In the genomic region with DNA sequence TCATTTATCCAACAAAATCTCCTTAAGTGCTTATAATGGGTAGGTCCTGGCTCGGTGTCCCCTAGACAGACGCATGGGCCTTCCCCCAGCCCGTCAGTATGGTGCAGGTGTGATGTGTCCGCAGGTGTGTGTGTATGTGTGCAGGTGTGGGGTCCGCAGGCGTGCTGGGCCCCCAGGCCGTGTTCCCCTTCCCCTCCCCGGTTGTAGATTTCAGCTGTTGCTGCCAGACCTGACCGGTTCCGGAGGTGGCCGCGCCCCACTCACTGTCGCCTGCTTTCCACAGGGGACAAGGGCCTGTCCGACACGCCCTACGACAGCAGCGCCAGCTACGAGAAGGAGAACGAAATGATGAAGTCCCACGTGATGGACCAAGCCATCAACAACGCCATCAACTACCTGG, we compare ENCODE assay signal across 1 cellular context.
TF ChIP-seq lines count a peak whose summit lies in the region.

No MANE protein-coding gene starts in this region.

TF ChIP-seq in IMR-90, 13 proteins besides CTCF, POLR2A, EP300 and RAD21:
- TF ChIP-seq CHD1 (IDR thresholded peaks at IDR 0.05; ENCODE audit: low read depth, low read length) (no peak), BHLHE40 (IDR thresholded peaks at IDR 0.05; ENCODE audit: low read depth, low read length) (no peak), RCOR1 (IDR thresholded peaks at IDR 0.05; ENCODE audit: insufficient replicate concordance, low read length) (no peak), MXI1 (IDR thresholded peaks at IDR 0.05; ENCODE audit: borderline replicate concordance, low read depth, low read length) (no peak), SMC3 (IDR thresholded peaks at IDR 0.05; ENCODE audit: low read depth, low read length) (no peak), FOS (IDR thresholded peaks at IDR 0.05; ENCODE audit: low read depth, low read length) (no peak), MAFK (IDR thresholded peaks at IDR 0.05; ENCODE audit: low read depth, low read length) (no peak)
- TF ChIP-seq, protein P1, sequence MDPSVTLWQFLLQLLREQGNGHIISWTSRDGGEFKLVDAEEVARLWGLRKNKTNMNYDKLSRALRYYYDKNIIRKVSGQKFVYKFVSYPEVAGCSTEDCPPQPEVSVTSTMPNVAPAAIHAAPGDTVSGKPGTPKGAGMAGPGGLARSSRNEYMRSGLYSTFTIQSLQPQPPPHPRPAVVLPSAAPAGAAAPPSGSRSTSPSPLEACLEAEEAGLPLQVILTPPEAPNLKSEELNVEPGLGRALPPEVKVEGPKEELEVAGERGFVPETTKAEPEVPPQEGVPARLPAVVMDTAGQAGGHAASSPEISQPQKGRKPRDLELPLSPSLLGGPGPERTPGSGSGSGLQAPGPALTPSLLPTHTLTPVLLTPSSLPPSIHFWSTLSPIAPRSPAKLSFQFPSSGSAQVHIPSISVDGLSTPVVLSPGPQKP (IDR thresholded peaks at IDR 0.05; ENCODE audit: borderline replicate concordance, low read depth, low read length) = no peak
TF ChIP-seq in IMR-90: peak in this region for 0.
